Comparison of ENCODE assay signal across 1 cellular context in genomic region chr10:5442990-5443370, GRCh38.
TF ChIP-seq lines count a peak whose summit lies in the region.

No MANE protein-coding gene starts in this region.

TF ChIP-seq in K562, 482 proteins besides CTCF, POLR2A, EP300 and RAD21 (continued from another document):
- TF ChIP-seq SMAD3 (CRISPR knock-in tag; conservative IDR thresholded peaks at IDR 0.05) (no peak), ARID1B (IDR thresholded peaks at IDR 0.05) (0 out of 2 replicates have a peak, but pooled peaks have one; percentile 29), MTA1 (IDR thresholded peaks at IDR 0.05; ENCODE audit: borderline replicate concordance) (no peak), MYC (IDR thresholded peaks at IDR 0.05; ENCODE audit: low read depth, low read length) (no peak), MYC (CRISPR knock-in tag; IDR thresholded peaks at IDR 0.05; ENCODE audit: borderline replicate concordance, low read depth) (no peak), CC2D1A (IDR thresholded peaks at IDR 0.05) (no peak), FOXP4 (CRISPR knock-in tag; IDR thresholded peaks at IDR 0.05; ENCODE audit: borderline replicate concordance) (no peak), YY1 (IDR thresholded peaks at IDR 0.05; ENCODE audit: borderline replicate concordance in 1 of 3, control insufficient read depth in 1 of 3, extremely low read depth in 1 of 3, insufficient read depth in 3 of 3, insufficient read length in 1 of 3, insufficient replicate concordance in 2 of 3, low read depth in 1 of 3, low read length in 2 of 3) (no peak), NCOR1 (IDR thresholded peaks at IDR 0.05) (no peak), ZNF695 (CRISPR knock-in tag; IDR thresholded peaks at IDR 0.05) (no peak), ESRRA (IDR thresholded peaks at IDR 0.05; ENCODE audit: borderline replicate concordance, low read depth) (no peak), E2F4 (CRISPR knock-in tag; IDR thresholded peaks at IDR 0.05; ENCODE audit: low read depth) (no peak), ZNF280A (IDR thresholded peaks at IDR 0.05; ENCODE audit: low read depth, partially characterized antibody) (no peak), ZNF253 (CRISPR knock-in tag; conservative IDR thresholded peaks at IDR 0.05) (no peak), EHMT2 (IDR thresholded peaks at IDR 0.05) (no peak), VEZF1 (CRISPR knock-in tag; IDR thresholded peaks at IDR 0.05) (no peak), HES1 (IDR thresholded peaks at IDR 0.05; ENCODE audit: low read depth) (no peak), CBFA2T2 (conservative IDR thresholded peaks at IDR 0.05) (peak; percentile 44; the same call in 1 of the 2 replicates), E4F1 (CRISPR knock-in tag; IDR thresholded peaks at IDR 0.05; ENCODE audit: borderline replicate concordance) (no peak), RBM22 (IDR thresholded peaks at IDR 0.05; ENCODE audit: low read depth, low read length, poor library complexity, severe bottlenecking) (no peak), ZNF668 (CRISPR knock-in tag; IDR thresholded peaks at IDR 0.05) (no peak), ZNF57 (CRISPR knock-in tag; IDR thresholded peaks at IDR 0.05) (no peak), HCFC1 (IDR thresholded peaks at IDR 0.05; ENCODE audit: low read depth, low read length) (no peak), TCF3 (CRISPR knock-in tag; IDR thresholded peaks at IDR 0.05) (peak; percentile 59), CBX8 (IDR thresholded peaks at IDR 0.05; ENCODE audit: borderline replicate concordance, extremely low read depth, low read depth, low read length, poor library complexity, severe bottlenecking) (no peak), ZSCAN29 (IDR thresholded peaks at IDR 0.05) (no peak), USF1 (CRISPR knock-in tag; IDR thresholded peaks at IDR 0.05) (no peak), POLR3G (IDR thresholded peaks at IDR 0.05; ENCODE audit: extremely low read depth, insufficient read length, insufficient replicate concordance) (no peak), ZNF174 (CRISPR knock-in tag; IDR thresholded peaks at IDR 0.05) (no peak), TAL1 (IDR thresholded peaks at IDR 0.05) (peak; percentile 36; the same call in 1 of the 2 replicates), NFIX (CRISPR knock-in tag; IDR thresholded peaks at IDR 0.05; ENCODE audit: low read depth) (no peak), RERE (CRISPR knock-in tag; IDR thresholded peaks at IDR 0.05; ENCODE audit: borderline replicate concordance) (no peak), CREB3L1 (IDR thresholded peaks at IDR 0.05; ENCODE audit: borderline replicate concordance, low read depth) (no peak), HMBOX1 (IDR thresholded peaks at IDR 0.05) (peak; percentile 92), NFE2 (IDR thresholded peaks at IDR 0.05; ENCODE audit: low read depth) (no peak), CBFA2T3 (IDR thresholded peaks at IDR 0.05) (peak; percentile 75), FUS (optimal IDR thresholded peaks at IDR 0.05; ENCODE audit: low read depth, low read length) (no peak), BRCA1 (IDR thresholded peaks at IDR 0.05) (no peak), BRCA1 (CRISPR knock-in tag; IDR thresholded peaks at IDR 0.05) (no peak), SUPT5H (IDR thresholded peaks at IDR 0.05) (no peak)
